In the genomic region with DNA sequence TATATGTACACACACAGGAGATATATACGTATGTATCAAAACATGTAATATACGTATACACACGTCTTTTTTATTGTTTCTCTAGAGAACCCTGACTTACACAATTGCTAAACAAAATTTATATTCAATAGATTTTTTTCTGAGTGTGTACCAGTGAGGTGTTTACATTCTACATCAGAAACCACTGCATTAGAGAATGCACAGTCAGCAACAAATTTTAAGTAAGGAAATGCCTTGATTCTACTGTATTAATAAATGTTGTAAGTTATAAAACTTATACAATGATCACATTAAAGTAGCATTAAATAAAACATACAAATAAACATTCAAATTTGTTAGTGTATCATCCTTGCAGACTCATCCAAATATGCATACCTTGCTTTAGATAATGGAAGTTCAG, we compare ENCODE assay signal across 28 cellular contexts.
"Had no signal": no experiment of that assay in that cellular context is flagged by ENCODE, and none has a peak within 500 bp of the region (broad histone marks: within the 10 kb centered on the region; RNA-seq: fewer than 3 reads in every experiment).

No MANE protein-coding gene starts in this region.

- H3K4me3 ChIP-seq: neural progenitor cell, ovary, psoas muscle, skin epidermis, smooth muscle cell, spleen, suprapubic skin, testis, tibial artery, transverse colon, upper lobe of right lung, uterus had no signal

- DNase-seq: natural killer cell; occipital lobe; ovary; posterior cingulate gyrus; psoas muscle; right cardiac atrium; spleen; stimulated activated CD4-positive, alpha-beta T cell treated with anti-CD3 and anti-CD28 coated beads, Interleukin-12 subunit alpha, Interleukin-12 subunit beta, amount 100 ng/mL, for 4 hours; stimulated activated CD4-positive, alpha-beta T cell treated with anti-CD3 and anti-CD28 coated beads, Interleukin-1b, Interleukin-23, amount 100 ng/mL, for 48 hours; stimulated activated CD4-positive, alpha-beta T cell treated with anti-CD3 and anti-CD28 coated beads, Interleukin-4, amount 100 ng/mL, for 1 hour; stimulated activated CD4-positive, alpha-beta T cell treated with anti-CD3 and anti-CD28 coated beads, Interleukin-4, amount 100 ng/mL, for 4 hours; stimulated activated CD8-positive, alpha-beta memory T cell treated with anti-CD3 and anti-CD28 coated beads, Interleukin-4, amount 100 ng/mL, for 48 hours; stimulated activated naive CD4-positive, alpha-beta T cell; stimulated activated naive CD8-positive, alpha-beta T cell treated with anti-CD3 and anti-CD28 coated beads, Interleukin-15, amount 100 ng/mL, for 72 hours; stimulated activated naive CD8-positive, alpha-beta T cell treated with anti-CD3 and anti-CD28 coated beads, Interleukin-15, Interleukin-2, amounts not matched to agents 100 U/mL and 50 U/mL, for 24 hours; substantia nigra; testis; tibial artery; transverse colon; upper lobe of right lung; uterus had no signal

- H3K4me2 ChIP-seq: neural progenitor cell, smooth muscle cell had no signal

- H3K79me2 ChIP-seq: parathyroid adenoma had no signal

- ATAC-seq: natural killer cell; psoas muscle; right cardiac atrium; sciatic nerve; stimulated activated memory B cell treated with anti-CD40 and anti-IgM and Interleukin-4, amounts not matched to agents 10 μg/mL and 1 μg/mL and 100 μg/mL, for 72 hours; stimulated activated naive CD8-positive, alpha-beta T cell treated with anti-CD3 and anti-CD28 coated beads, Interleukin-15, amount 100 ng/mL, for 72 hours; stimulated activated naive CD8-positive, alpha-beta T cell treated with anti-CD3 and anti-CD28 coated beads, Interleukin-15, Interleukin-2, amounts not matched to agents 100 U/mL and 50 U/mL, for 24 hours; upper lobe of right lung had no signal

- H3K9ac ChIP-seq: neural progenitor cell, parathyroid adenoma had no signal

- H3K4me1 ChIP-seq: neural progenitor cell, parathyroid adenoma, psoas muscle, spleen, suprapubic skin, testis, tibial artery, transverse colon, upper lobe of right lung, uterus had no signal

- H3K36me3 ChIP-seq: neural progenitor cell, ovary, spleen, suprapubic skin, tibial artery, transverse colon, upper lobe of right lung, uterus had no signal

- H3K27ac ChIP-seq: neural progenitor cell, ovary, parathyroid adenoma, psoas muscle, skin epidermis, spleen, suprapubic skin, testis, tibial artery, transverse colon, upper lobe of right lung, uterus had no signal

- H2AFZ ChIP-seq: neural progenitor cell, parathyroid adenoma had no signal

- H3K27me3 ChIP-seq: neural progenitor cell, ovary, spleen, suprapubic skin, testis, tibial artery, transverse colon, upper lobe of right lung, uterus had no signal

- H3K9me3 ChIP-seq: ovary, psoas muscle, testis, tibial artery, transverse colon, upper lobe of right lung, uterus had no signal
